14 cellular contexts compared by ENCODE assay signal in genomic region chr5:119021333-119021732, GRCh38.
"Had no signal": no experiment of that assay in that cellular context is flagged by ENCODE, and none has a peak within 500 bp of the region (broad histone marks: within the 10 kb centered on the region; RNA-seq: fewer than 3 reads in every experiment).

No MANE protein-coding gene starts in this region.

- H3K4me1 ChIP-seq: vagina had no signal

- H3K36me3 ChIP-seq: left lung, transverse colon, vagina had no signal

- H3K27me3 ChIP-seq: left lung, transverse colon, vagina had no signal

- H3K27ac ChIP-seq: left lung, vagina had no signal

- DNase-seq: activated CD4-positive, alpha-beta memory T cell treated with anti-CD3 and anti-CD28 coated beads, Interleukin-2, amount 10 ng/mL, durations not matched to agents 7 days and 5 days; activated effector memory CD4-positive, alpha-beta T cell treated with Interleukin-2 at 50 U/mL for 16 hours; activated T-cell treated with anti-CD3 and anti-CD28 coated beads, Interleukin-2, amount 50 U/mL, for 24 hours; left lung; mucosa of descending colon; posterior cingulate gyrus; retina; stimulated activated CD4-positive, alpha-beta T cell treated with anti-CD3 and anti-CD28 coated beads, Interleukin-15, amount 100 ng/mL, for 24 hours; stimulated activated CD4-positive, alpha-beta T cell treated with anti-CD3 and anti-CD28 coated beads, Interleukin-4, amount 100 ng/mL, for 1 hour; stimulated activated naive CD4-positive, alpha-beta T cell treated with Interleukin-2 at 50 U/mL for 16 hours; substantia nigra; transverse colon had no signal

- H3K4me3 ChIP-seq: left lung, mucosa of descending colon, skin epidermis, transverse colon, vagina had no signal

- H3K9me3 ChIP-seq: left lung, mucosa of descending colon, vagina had no signal
